In genomic region chr6:31493875-31494694, GRCh38 we compare ENCODE assay signal across 8 cellular contexts. TPM values are rescaled to one million over a fixed set of nuclear protein-coding genes. Genes with fewer than 3 reads are reported as not detected.
DNase-seq lines count a peak whose midpoint lies in the region; ATAC-seq and TF ChIP-seq lines count a peak whose summit lies in the region.

No MANE protein-coding gene starts in this region.

- peak overlapping the region; percentile 93 for H3K4me2 ChIP-seq in Loucy (ENCODE audit: low read depth, low read length, poor library complexity, severe bottlenecking)

- TF ChIP-seq CTCF in Loucy (conservative IDR thresholded peaks at IDR 0.05; ENCODE audit: low read length): peak; percentile 91
- peak; percentile 52 to 92 (median 81) for TF ChIP-seq CTCF in heart right ventricle (IDR thresholded peaks at IDR 0.05)
- peak; percentile 67 to 90 (median 84) for TF ChIP-seq CTCF in upper lobe of left lung (IDR thresholded peaks at IDR 0.05)

- peak overlapping the region; percentile 90 to 97 (median 92) for H3K27ac Mint-ChIP-seq in CD4-positive, CD25-positive, alpha-beta regulatory T cell
- H3K27ac Mint-ChIP-seq in activated naive CD8-positive, alpha-beta T cell treated with anti-CD3 and anti-CD28 coated beads, Interleukin-2, amount 50 U/mL, for 24 hours: peak overlapping the region; percentile 65

- peak; percentile 48 to 62 for ATAC-seq in CD4-positive, CD25-positive, alpha-beta regulatory T cell (ENCODE audit: low read depth in 2 of 2)
- ATAC-seq in GM19397 (IDR thresholded peaks at IDR 0.05; ENCODE audit: unreplicated experiment) (peak; percentile 44), heart right ventricle (peak; percentile 79 to 92 (median 86)), upper lobe of left lung (ENCODE audit: low FRiP score in 2 of 2) (peak; percentile 90 to 91)
- ATAC-seq in activated naive CD8-positive, alpha-beta T cell treated with anti-CD3 and anti-CD28 coated beads, Interleukin-2, amount 50 U/mL, for 24 hours: peak; percentile 70

- H3K9me3 Mint-ChIP-seq in CD4-positive, CD25-positive, alpha-beta regulatory T cell: peaks cover 0 to 1% (median 0%) of the 10 kb centered on the region in 7 donors
- H3K9me3 Mint-ChIP-seq in activated naive CD8-positive, alpha-beta T cell treated with anti-CD3 and anti-CD28 coated beads, Interleukin-2, amount 50 U/mL, for 24 hours: no peaks in the 10 kb centered on the region

- H3K4me1 Mint-ChIP-seq in CD4-positive, CD25-positive, alpha-beta regulatory T cell: peaks cover 19 to 68% (median 49%) of the 10 kb centered on the region in 4 donors
- peaks cover 53% of the 10 kb centered on the region for H3K4me1 Mint-ChIP-seq in activated naive CD8-positive, alpha-beta T cell treated with anti-CD3 and anti-CD28 coated beads, Interleukin-2, amount 50 U/mL, for 24 hours

- peak overlapping the region; percentile 79 for H3K27ac ChIP-seq in CD4-positive, CD25-positive, alpha-beta regulatory T cell (ENCODE audit: insufficient read depth, low read length, poor library complexity, severe bottlenecking)
- H3K27ac ChIP-seq in heart right ventricle (peak overlapping the region; percentile 16 to 89 (median 78)), upper lobe of left lung (peak overlapping the region; percentile 79 to 94 (median 88))

- H3K4me3 Mint-ChIP-seq in CD4-positive, CD25-positive, alpha-beta regulatory T cell: peak overlapping the region; percentile 81 to 100 (median 95)
- peak overlapping the region; percentile 90 for H3K4me3 Mint-ChIP-seq in activated naive CD8-positive, alpha-beta T cell treated with anti-CD3 and anti-CD28 coated beads, Interleukin-2, amount 50 U/mL, for 24 hours

- peaks cover 11% of the 10 kb centered on the region for H4K20me1 ChIP-seq in Loucy (ENCODE audit: insufficient read depth, low read length, poor library complexity, severe bottlenecking)

- peak in 2 of 4 donors; percentile 38 to 51 for TF ChIP-seq POLR2A in upper lobe of left lung (IDR thresholded peaks at IDR 0.05)

- intact Hi-C loops in heart right ventricle (cut with DNase I): loop anchor here in 3 of 10 donors (1.0 to 5.0 kb wide), 5 partner anchors 48 to 105 kb away; partner anchors contain the start of gene DDX39B (in 2 of the 3)
- intact Hi-C loops in posterior vena cava (cut with DNase I): no loop called here

- H2AFZ ChIP-seq in Loucy (ENCODE audit: low read length): peak overlapping the region; percentile 89

- no peak for TF ChIP-seq EP300 in upper lobe of left lung (IDR thresholded peaks at IDR 0.05)

- H3K9me2 ChIP-seq in Loucy (replicated peaks; ENCODE audit: low read depth, low read length): no peaks in the 10 kb centered on the region

- H3K9me3 ChIP-seq in CD4-positive, CD25-positive, alpha-beta regulatory T cell (ENCODE audit: control insufficient read depth in 2 of 2, low read length in 2 of 2): no peaks in the 10 kb centered on the region
- H3K9me3 ChIP-seq in Loucy (ENCODE audit: insufficient read depth, low read depth, low read length) (no peaks in the 10 kb centered on the region), heart right ventricle (no peaks in the 10 kb centered on the region), upper lobe of left lung (no peaks in the 10 kb centered on the region)

- no peaks in the 10 kb centered on the region for H3K36me3 ChIP-seq in CD4-positive, CD25-positive, alpha-beta regulatory T cell (ENCODE audit: control insufficient read depth, insufficient read depth, low read length)
- H3K36me3 ChIP-seq in Loucy (ENCODE audit: insufficient read depth, low read length) (no peaks in the 10 kb centered on the region), heart right ventricle (no peaks in the 10 kb centered on the region), upper lobe of left lung (no peaks in the 10 kb centered on the region)

- H3K4me1 ChIP-seq in CD4-positive, CD25-positive, alpha-beta regulatory T cell (ENCODE audit: control insufficient read depth, insufficient read depth, low read length, poor library complexity, severe bottlenecking): peaks cover 61% of the 10 kb centered on the region
- H3K4me1 ChIP-seq in Loucy (ENCODE audit: insufficient read depth, low read length, poor library complexity, severe bottlenecking) (peaks cover 44% of the 10 kb centered on the region), heart right ventricle (peaks cover 0 to 53% (median 33%) of the 10 kb centered on the region in 9 donors), upper lobe of left lung (peaks cover 18 to 36% (median 22%) of the 10 kb centered on the region in 4 donors)

- no peaks in the 10 kb centered on the region for H3K36me3 Mint-ChIP-seq in CD4-positive, CD25-positive, alpha-beta regulatory T cell
- H3K36me3 Mint-ChIP-seq in activated naive CD8-positive, alpha-beta T cell treated with anti-CD3 and anti-CD28 coated beads, Interleukin-2, amount 50 U/mL, for 24 hours (ENCODE audit: low read depth): peaks cover 2% of the 10 kb centered on the region

- H3K79me2 ChIP-seq in Loucy (ENCODE audit: insufficient read depth, low read length): peaks cover 46% of the 10 kb centered on the region

- no peaks in the 10 kb centered on the region for H3K27me3 Mint-ChIP-seq in CD4-positive, CD25-positive, alpha-beta regulatory T cell
- H3K27me3 Mint-ChIP-seq in activated naive CD8-positive, alpha-beta T cell treated with anti-CD3 and anti-CD28 coated beads, Interleukin-2, amount 50 U/mL, for 24 hours: no peaks in the 10 kb centered on the region

- DNase-seq in CD4-positive, CD25-positive, alpha-beta regulatory T cell: peak; percentile 53 to 85 (median 56)
- DNase-seq in T follicular helper cell (ENCODE audit: low read depth) (peak; percentile 66), heart right ventricle (peak; percentile 79 to 84), posterior vena cava (ENCODE audit: low spot score) (peak; percentile 93), upper lobe of left lung (peak; percentile 93 to 95)
- peak; percentile 91 for DNase-seq in activated naive CD8-positive, alpha-beta T cell treated with anti-CD3 and anti-CD28 coated beads, Interleukin-2, amount 50 U/mL, for 24 hours

- whole genome bisulfite sequencing in heart right ventricle, 2 donors: 0% methylated on average over 58 of the region's 58 CpGs
- whole genome bisulfite sequencing in upper lobe of left lung, 2 donors: 0 to 1% methylated on average over 19 to 57 of the region's 58 CpGs

- H3K4me3 ChIP-seq in CD4-positive, CD25-positive, alpha-beta regulatory T cell (ENCODE audit: low read depth, low read length): peak overlapping the region; percentile 83
- H3K4me3 ChIP-seq in Loucy (ENCODE audit: low read length, poor library complexity, severe bottlenecking): peak overlapping the region; percentile 94
- H3K4me3 ChIP-seq in heart right ventricle: peak overlapping the region; percentile 46 to 94 (median 71)
- peak overlapping the region; percentile 46 to 71 (median 58) for H3K4me3 ChIP-seq in upper lobe of left lung

- H3K27me3 ChIP-seq in CD4-positive, CD25-positive, alpha-beta regulatory T cell (ENCODE audit: control insufficient read depth, insufficient read depth, low read length): no peaks in the 10 kb centered on the region
- H3K27me3 ChIP-seq in Loucy (ENCODE audit: insufficient read depth, low read length, poor library complexity, severe bottlenecking) (no peaks in the 10 kb centered on the region), heart right ventricle (peaks cover 0 to 30% (median 5%) of the 10 kb centered on the region in 7 donors), upper lobe of left lung (no peaks in the 10 kb centered on the region)

- H3F3A ChIP-seq in Loucy (ENCODE audit: low read depth): no peaks in the 10 kb centered on the region

- peak overlapping the region; percentile 94 for H3K9ac ChIP-seq in Loucy (ENCODE audit: low read depth, low read length, poor library complexity, severe bottlenecking)

RNA-seq across cellular contexts. Expression of gene MICB, which starts 3.9 kb away (rescaled TPM):
- 22.0 TPM for total RNA-seq in CD4-positive, CD25-positive, alpha-beta regulatory T cell
- 10 to 100 TPM in 3 of 4 donors, 1 to 10 TPM in 1; 7.8 to 13.7 (median 12.3) TPM for polyA plus RNA-seq in CD4-positive, CD25-positive, alpha-beta regulatory T cell
- 1 to 10 TPM in 6 of 10 donors, under 1 TPM in 4; 0.66 to 4.3 (median 1.6) TPM for total RNA-seq in heart right ventricle
- polyA plus RNA-seq in heart right ventricle: 1 to 10 TPM; 1.0 to 1.2 TPM
- total RNA-seq in posterior vena cava: 1 to 10 TPM; 2.9 to 4.1 TPM
- 10 to 100 TPM in 4 of 6 donors, 1 to 10 TPM in 2; 4.9 to 14.4 (median 11.3) TPM for total RNA-seq in upper lobe of left lung

RNA-seq across cellular contexts. Expression of gene MCCD1, which starts 34.7 kb away (rescaled TPM):
- total RNA-seq in CD4-positive, CD25-positive, alpha-beta regulatory T cell: not detected
- not detected for polyA plus RNA-seq in CD4-positive, CD25-positive, alpha-beta regulatory T cell
- total RNA-seq in heart right ventricle (not detected), posterior vena cava (not detected), upper lobe of left lung (not detected)
- polyA plus RNA-seq in heart right ventricle: not detected

RNA-seq across cellular contexts. Expression of gene DDX39B, which starts 47.7 kb away (rescaled TPM):
- 603 TPM for total RNA-seq in CD4-positive, CD25-positive, alpha-beta regulatory T cell
- 100 to 1,000 TPM; 105 to 116 (median 110) TPM for polyA plus RNA-seq in CD4-positive, CD25-positive, alpha-beta regulatory T cell
- total RNA-seq in heart right ventricle: 100 to 1,000 TPM; 154 to 193 (median 172) TPM
- polyA plus RNA-seq in heart right ventricle: 100 to 1,000 TPM; 160 to 422 TPM
- total RNA-seq in posterior vena cava: 100 to 1,000 TPM; 165 to 180 TPM
- 100 to 1,000 TPM; 201 to 541 (median 270) TPM for total RNA-seq in upper lobe of left lung

RNA-seq across cellular contexts. Expression of gene ATP6V1G2, which starts 52.3 kb away (rescaled TPM):
- total RNA-seq in CD4-positive, CD25-positive, alpha-beta regulatory T cell: 3.9 TPM
- 1 to 10 TPM; 1.1 to 1.8 (median 1.3) TPM for polyA plus RNA-seq in CD4-positive, CD25-positive, alpha-beta regulatory T cell
- total RNA-seq in heart right ventricle: 1 to 10 TPM in 9 of 10 donors, under 1 TPM in 1; 0.97 to 2.2 (median 2.0) TPM
- 1 to 10 TPM in 1 of 2 donors, under 1 TPM in 1; 0.88 to 2.5 TPM for polyA plus RNA-seq in heart right ventricle
- total RNA-seq in posterior vena cava: 1 to 10 TPM in 1 of 2 donors, under 1 TPM in 1; 0.43 to 1.2 TPM
- total RNA-seq in upper lobe of left lung: 1 to 10 TPM in 4 of 6 donors, under 1 TPM in 2; 0.55 to 2.0 (median 1.1) TPM

RNA-seq across cellular contexts. Expression of gene NFKBIL1, which starts 53.3 kb away (rescaled TPM):
- total RNA-seq in CD4-positive, CD25-positive, alpha-beta regulatory T cell: 4.6 TPM
- polyA plus RNA-seq in CD4-positive, CD25-positive, alpha-beta regulatory T cell: 1 to 10 TPM; 4.7 to 9.4 (median 6.9) TPM
- total RNA-seq in heart right ventricle (10 to 100 TPM in 9 of 10 donors, 1 to 10 TPM in 1; 9.7 to 15.8 (median 11.7) TPM), posterior vena cava (10 to 100 TPM; 12.0 to 13.2 TPM), upper lobe of left lung (10 to 100 TPM; 18.2 to 45.1 (median 23.8) TPM)
- polyA plus RNA-seq in heart right ventricle: 10 to 100 TPM; 18.5 to 22.2 TPM

Comparison
In these comparisons a context has a peak if more than half of its experiments do, and no peak if none do; other contexts are left out.
1. Peak in every context shown above with its lines: DNase-seq, ATAC-seq, H3K4me3 ChIP-seq and H3K27ac ChIP-seq.